Comparison of ENCODE assay signal across 1 cellular context in the genomic region with DNA sequence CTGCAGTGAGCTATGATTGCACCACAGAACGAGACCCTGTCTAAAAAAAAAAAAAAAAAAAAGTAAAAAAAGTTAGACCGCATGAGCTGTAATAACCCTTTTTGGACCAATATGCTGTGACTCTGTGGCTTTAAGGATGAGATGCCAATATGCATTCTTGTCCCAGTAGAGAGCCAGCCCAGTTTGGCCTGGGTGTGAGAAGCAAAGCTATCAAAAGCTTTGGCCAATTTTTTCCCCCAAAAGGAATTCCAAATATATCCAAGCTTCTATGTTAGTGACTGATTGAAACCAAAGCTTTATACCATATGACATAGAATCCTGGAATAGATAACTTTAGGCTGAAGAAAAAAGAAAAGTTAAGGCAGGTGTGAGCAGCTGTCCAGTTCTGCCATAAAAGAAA.
TF ChIP-seq lines count a peak whose summit lies in the region.

No MANE protein-coding gene starts in this region.

TF ChIP-seq in GM23338, 12 proteins besides CTCF, POLR2A, EP300 and RAD21 (continued from another document):
- TF ChIP-seq, protein P1, sequence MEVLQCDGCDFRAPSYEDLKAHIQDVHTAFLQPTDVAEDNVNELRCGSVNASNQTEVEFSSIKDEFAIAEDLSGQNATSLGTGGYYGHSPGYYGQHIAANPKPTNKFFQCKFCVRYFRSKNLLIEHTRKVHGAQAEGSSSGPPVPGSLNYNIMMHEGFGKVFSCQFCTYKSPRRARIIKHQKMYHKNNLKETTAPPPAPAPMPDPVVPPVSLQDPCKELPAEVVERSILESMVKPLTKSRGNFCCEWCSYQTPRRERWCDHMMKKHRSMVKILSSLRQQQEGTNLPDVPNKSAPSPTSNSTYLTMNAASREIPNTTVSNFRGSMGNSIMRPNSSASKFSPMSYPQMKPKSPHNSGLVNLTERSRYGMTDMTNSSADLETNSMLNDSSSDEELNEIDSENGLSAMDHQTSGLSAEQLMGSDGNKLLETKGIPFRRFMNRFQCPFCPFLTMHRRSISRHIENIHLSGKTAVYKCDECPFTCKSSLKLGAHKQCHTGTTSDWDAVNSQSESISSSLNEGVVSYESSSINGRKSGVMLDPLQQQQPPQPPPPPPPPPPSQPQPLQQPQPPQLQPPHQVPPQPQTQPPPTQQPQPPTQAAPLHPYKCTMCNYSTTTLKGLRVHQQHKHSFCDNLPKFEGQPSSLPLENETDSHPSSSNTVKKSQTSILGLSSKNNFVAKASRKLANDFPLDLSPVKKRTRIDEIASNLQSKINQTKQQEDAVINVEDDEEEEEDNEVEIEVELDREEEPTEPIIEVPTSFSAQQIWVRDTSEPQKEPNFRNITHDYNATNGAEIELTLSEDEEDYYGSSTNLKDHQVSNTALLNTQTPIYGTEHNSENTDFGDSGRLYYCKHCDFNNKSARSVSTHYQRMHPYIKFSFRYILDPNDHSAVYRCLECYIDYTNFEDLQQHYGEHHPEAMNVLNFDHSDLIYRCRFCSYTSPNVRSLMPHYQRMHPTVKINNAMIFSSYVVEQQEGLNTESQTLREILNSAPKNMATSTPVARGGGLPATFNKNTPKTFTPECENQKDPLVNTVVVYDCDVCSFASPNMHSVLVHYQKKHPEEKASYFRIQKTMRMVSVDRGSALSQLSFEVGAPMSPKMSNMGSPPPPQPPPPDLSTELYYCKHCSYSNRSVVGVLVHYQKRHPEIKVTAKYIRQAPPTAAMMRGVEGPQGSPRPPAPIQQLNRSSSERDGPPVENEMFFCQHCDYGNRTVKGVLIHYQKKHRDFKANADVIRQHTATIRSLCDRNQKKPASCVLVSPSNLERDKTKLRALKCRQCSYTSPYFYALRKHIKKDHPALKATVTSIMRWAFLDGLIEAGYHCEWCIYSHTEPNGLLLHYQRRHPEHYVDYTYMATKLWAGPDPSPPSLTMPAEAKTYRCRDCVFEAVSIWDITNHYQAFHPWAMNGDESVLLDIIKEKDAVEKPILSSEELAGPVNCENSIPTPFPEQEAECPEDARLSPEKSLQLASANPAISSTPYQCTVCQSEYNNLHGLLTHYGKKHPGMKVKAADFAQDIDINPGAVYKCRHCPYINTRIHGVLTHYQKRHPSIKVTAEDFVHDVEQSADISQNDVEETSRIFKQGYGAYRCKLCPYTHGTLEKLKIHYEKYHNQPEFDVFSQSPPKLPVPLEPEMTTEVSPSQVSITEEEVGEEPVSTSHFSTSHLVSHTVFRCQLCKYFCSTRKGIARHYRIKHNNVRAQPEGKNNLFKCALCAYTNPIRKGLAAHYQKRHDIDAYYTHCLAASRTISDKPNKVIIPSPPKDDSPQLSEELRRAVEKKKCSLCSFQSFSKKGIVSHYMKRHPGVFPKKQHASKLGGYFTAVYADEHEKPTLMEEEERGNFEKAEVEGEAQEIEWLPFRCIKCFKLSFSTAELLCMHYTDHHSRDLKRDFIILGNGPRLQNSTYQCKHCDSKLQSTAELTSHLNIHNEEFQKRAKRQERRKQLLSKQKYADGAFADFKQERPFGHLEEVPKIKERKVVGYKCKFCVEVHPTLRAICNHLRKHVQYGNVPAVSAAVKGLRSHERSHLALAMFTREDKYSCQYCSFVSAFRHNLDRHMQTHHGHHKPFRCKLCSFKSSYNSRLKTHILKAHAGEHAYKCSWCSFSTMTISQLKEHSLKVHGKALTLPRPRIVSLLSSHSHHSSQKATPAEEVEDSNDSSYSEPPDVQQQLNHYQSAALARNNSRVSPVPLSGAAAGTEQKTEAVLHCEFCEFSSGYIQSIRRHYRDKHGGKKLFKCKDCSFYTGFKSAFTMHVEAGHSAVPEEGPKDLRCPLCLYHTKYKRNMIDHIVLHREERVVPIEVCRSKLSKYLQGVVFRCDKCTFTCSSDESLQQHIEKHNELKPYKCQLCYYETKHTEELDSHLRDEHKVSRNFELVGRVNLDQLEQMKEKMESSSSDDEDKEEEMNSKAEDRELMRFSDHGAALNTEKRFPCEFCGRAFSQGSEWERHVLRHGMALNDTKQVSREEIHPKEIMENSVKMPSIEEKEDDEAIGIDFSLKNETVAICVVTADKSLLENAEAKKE (CRISPR knock-in tag; IDR thresholded peaks at IDR 0.05): no peak
- TF ChIP-seq, protein P2, sequence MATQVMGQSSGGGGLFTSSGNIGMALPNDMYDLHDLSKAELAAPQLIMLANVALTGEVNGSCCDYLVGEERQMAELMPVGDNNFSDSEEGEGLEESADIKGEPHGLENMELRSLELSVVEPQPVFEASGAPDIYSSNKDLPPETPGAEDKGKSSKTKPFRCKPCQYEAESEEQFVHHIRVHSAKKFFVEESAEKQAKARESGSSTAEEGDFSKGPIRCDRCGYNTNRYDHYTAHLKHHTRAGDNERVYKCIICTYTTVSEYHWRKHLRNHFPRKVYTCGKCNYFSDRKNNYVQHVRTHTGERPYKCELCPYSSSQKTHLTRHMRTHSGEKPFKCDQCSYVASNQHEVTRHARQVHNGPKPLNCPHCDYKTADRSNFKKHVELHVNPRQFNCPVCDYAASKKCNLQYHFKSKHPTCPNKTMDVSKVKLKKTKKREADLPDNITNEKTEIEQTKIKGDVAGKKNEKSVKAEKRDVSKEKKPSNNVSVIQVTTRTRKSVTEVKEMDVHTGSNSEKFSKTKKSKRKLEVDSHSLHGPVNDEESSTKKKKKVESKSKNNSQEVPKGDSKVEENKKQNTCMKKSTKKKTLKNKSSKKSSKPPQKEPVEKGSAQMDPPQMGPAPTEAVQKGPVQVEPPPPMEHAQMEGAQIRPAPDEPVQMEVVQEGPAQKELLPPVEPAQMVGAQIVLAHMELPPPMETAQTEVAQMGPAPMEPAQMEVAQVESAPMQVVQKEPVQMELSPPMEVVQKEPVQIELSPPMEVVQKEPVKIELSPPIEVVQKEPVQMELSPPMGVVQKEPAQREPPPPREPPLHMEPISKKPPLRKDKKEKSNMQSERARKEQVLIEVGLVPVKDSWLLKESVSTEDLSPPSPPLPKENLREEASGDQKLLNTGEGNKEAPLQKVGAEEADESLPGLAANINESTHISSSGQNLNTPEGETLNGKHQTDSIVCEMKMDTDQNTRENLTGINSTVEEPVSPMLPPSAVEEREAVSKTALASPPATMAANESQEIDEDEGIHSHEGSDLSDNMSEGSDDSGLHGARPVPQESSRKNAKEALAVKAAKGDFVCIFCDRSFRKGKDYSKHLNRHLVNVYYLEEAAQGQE (IDR thresholded peaks at IDR 0.05; ENCODE audit: unreplicated experiment): no peak
